1 cellular context compared by ENCODE assay signal in the genomic region with DNA sequence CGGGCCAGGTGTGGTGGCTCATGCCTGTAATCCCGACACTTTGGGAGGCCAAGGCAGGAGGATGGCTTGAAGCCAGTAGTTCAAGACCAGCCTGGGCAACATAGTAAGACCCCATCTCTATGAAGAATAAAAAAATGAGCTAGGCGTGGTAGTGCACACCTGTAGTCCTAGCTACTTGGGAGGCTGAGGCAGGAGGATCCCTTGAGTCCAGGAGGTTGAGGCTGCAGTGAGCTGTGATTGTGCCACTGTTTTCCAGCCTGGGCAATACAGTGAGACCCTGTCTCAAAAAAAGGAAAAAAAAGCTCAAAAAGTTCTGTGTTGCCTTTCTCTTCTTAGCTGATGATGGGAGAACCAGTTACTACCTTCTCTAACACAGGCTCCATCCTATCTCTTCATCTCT. TPM values are rescaled to one million over a fixed set of nuclear protein-coding genes. Genes with fewer than 3 reads are reported as not detected.
"Had no signal": no experiment of that assay in that cellular context is flagged by ENCODE, and none has a peak within 500 bp of the region (broad histone marks: within the 10 kb centered on the region; RNA-seq: fewer than 3 reads in every experiment).

No MANE protein-coding gene starts in this region.

RNA-seq across cellular contexts. Expression of gene TRIM45, which starts 19.7 kb away (rescaled TPM):
- polyA plus RNA-seq: naive thymus-derived CD4-positive, alpha-beta T cell had no signal
